21 cellular contexts compared by ENCODE assay signal in genomic region chr2:126637393-126637792, GRCh38. TPM values are rescaled to one million over a fixed set of nuclear protein-coding genes. Genes with fewer than 3 reads are reported as not detected.
DNase-seq lines count a peak whose midpoint lies in the region; ATAC-seq lines count a peak whose summit lies in the region.
"Had no signal": no experiment of that assay in that cellular context is flagged by ENCODE, and none has a peak within 500 bp of the region (broad histone marks: within the 10 kb centered on the region; RNA-seq: fewer than 3 reads in every experiment).

No MANE protein-coding gene starts in this region.

- H4K20me1 ChIP-seq in BLaER1 = no peaks in the 10 kb centered on the region

- no peak overlapping the region for H3K27ac ChIP-seq in BLaER1
- H3K27ac ChIP-seq: 22Rv1 had no signal

- H3K36me3 Mint-ChIP-seq in T-helper 17 cell (ENCODE audit: low read depth) = peaks cover 3% of the 10 kb centered on the region

- peak; percentile 6 to 20 for DNase-seq in NOMO-1 (lab: John Stamatoyannopoulos, UW; ENCODE audit: unreplicated experiment in 2 of 2)
- DNase-seq in NOMO-1 treated with dmso at 0.1 percent for 144 hours (lab: John Stamatoyannopoulos, UW; ENCODE audit: unreplicated experiment) = no peak
- DNase-seq in MV-4-11 (lab: John Stamatoyannopoulos, UW) = peak; percentile 73
- no peak for DNase-seq in T-helper 17 cell
- DNase-seq in HCEC 1CT = no peak
- no peak for DNase-seq in NCI-H82 treated with DMSO at 0.1 percent for 48 hours (lab: John Stamatoyannopoulos, UW; ENCODE audit: unreplicated experiment)
- no peak for DNase-seq in DMS153 (lab: John Stamatoyannopoulos, UW)
- DNase-seq: KBM-7, MG63, NCI-H1048, NCI-H1417, NCI-H1694, NCI-H2029 treated with DMSO at 0.1 percent for 48 hours, NCI-H2227 treated with DMSO at 0.1 percent for 48 hours, NCI-H526 treated with DMSO at 0.1 percent for 48 hours, Right ventricle myocardium superior, RPMI8226, T-helper 1 cell had no signal

- H3K27ac Mint-ChIP-seq in T-helper 17 cell = peak overlapping the region; percentile 27
- H3K27ac Mint-ChIP-seq: B cell had no signal

- H3K4me2 ChIP-seq in BLaER1 = peak overlapping the region; percentile 32

- no peak overlapping the region for H3K9ac ChIP-seq in BLaER1

- peaks cover 34% of the 10 kb centered on the region for H3K4me1 ChIP-seq in BLaER1

- H3K4me1 Mint-ChIP-seq in T-helper 17 cell = peaks cover 11% of the 10 kb centered on the region

- no peak overlapping the region for H3K4me3 ChIP-seq in BLaER1
- H3K4me3 ChIP-seq: MG63 had no signal

- H3K4me3 Mint-ChIP-seq in T-helper 17 cell = no peak overlapping the region
- H3K4me3 Mint-ChIP-seq: B cell had no signal

- no peaks in the 10 kb centered on the region for H3K27me3 ChIP-seq in BLaER1
- H3K27me3 ChIP-seq: MG63 had no signal

- H3K27me3 Mint-ChIP-seq in T-helper 17 cell = peaks cover 6% of the 10 kb centered on the region
- H3K27me3 Mint-ChIP-seq: B cell had no signal

- no peak for ATAC-seq in T-helper 17 cell

- H3K9me3 ChIP-seq in BLaER1 (no peaks in the 10 kb centered on the region), T-helper 17 cell (ENCODE audit: control insufficient read depth, low read length, poor library complexity, severe bottlenecking) (no peaks in the 10 kb centered on the region)
- H3K9me3 ChIP-seq: MG63 had no signal

- H3K36me3 ChIP-seq in BLaER1 = no peaks in the 10 kb centered on the region
- H3K36me3 ChIP-seq: MG63 had no signal

RNA-seq across cellular contexts. Expression of gene GYPC, which starts 18.6 kb away (rescaled TPM):
- total RNA-seq in T-helper 17 cell = 10 to 100 TPM; 73.7 to 86.2 TPM

Comparison
In these comparisons a context has a peak if more than half of its experiments do, and no peak if none do; other contexts are left out.
1. DNase-seq: peak in NOMO-1 (2 of 2) and MV-4-11 (single experiment); none in NOMO-1 treated with dmso at 0.1 percent for 144 hours (single experiment), T-helper 17 cell (0 of 3), HCEC 1CT (single experiment), NCI-H82 treated with DMSO at 0.1 percent for 48 hours (single experiment) and DMS153 (single experiment).